21 cellular contexts compared by ENCODE assay signal in genomic region chr2:48480526-48480925, GRCh38. TPM values are rescaled to one million over a fixed set of nuclear protein-coding genes. Genes with fewer than 3 reads are reported as not detected.
DNase-seq lines count a peak whose midpoint lies in the region; ATAC-seq, FAIRE-seq and TF ChIP-seq lines count a peak whose summit lies in the region.
"Had no signal": no experiment of that assay in that cellular context is flagged by ENCODE, and none has a peak within 500 bp of the region (broad histone marks: within the 10 kb centered on the region; RNA-seq: fewer than 3 reads in every experiment).

No MANE protein-coding gene starts in this region.

- BruUV-seq in HepG2 (replicated peaks; lab: Mats Ljungman, UMichigan), result no TSS peak

- no peak overlapping the region for H2AFZ ChIP-seq in HepG2 (ENCODE audit: low read length)

- peak overlapping the region in 1 of 2 donors; percentile 49 for H3K9ac ChIP-seq in duodenal mucosa (ENCODE audit: low read depth in 1 of 2, low read length in 2 of 2)
- H3K9ac ChIP-seq in HepG2 (ENCODE audit: insufficient read depth, low read depth, low read length), result no peak overlapping the region

- no peak for TF ChIP-seq RAD21 in HepG2 (CRISPR knock-in tag; IDR thresholded peaks at IDR 0.05)

- ATAC-seq in HepG2 (no peak), HG02678 (IDR thresholded peaks at IDR 0.05; ENCODE audit: unreplicated experiment) (no peak)
- ATAC-seq in stimulated activated naive B cell treated with anti-CD40 and anti-IgM and Interleukin-4, amounts not matched to agents 10 μg/mL and 1 μg/mL and 100 μg/mL, for 72 hours (replicated peaks), result no peak
- ATAC-seq: HCT116, sciatic nerve had no signal

- no peak overlapping the region for H3K4me3 Mint-ChIP-seq in stimulated activated naive B cell treated with anti-CD40 and anti-IgM and Interleukin-4, amounts not matched to agents 10 μg/mL and 1 μg/mL and 100 μg/mL, for 72 hours
- H3K4me3 Mint-ChIP-seq: activated CD4-positive, alpha-beta memory T cell treated with anti-CD3 and anti-CD28 coated beads, Interleukin-2, amount 10 ng/mL, durations not matched to agents 7 days and 5 days; CD8-positive, alpha-beta memory T cell; central memory CD8-positive, alpha-beta T cell; immature natural killer cell had no signal

- POLR2A ChIA-PET in HepG2 (lab: Yijun Ruan, JAX), result no interaction called here

- H3K9me3 ChIP-seq in duodenal mucosa (ENCODE audit: control insufficient read depth in 1 of 2, low read length in 2 of 2), result no peaks in the 10 kb centered on the region
- no peaks in the 10 kb centered on the region for H3K9me3 ChIP-seq in HepG2 (ENCODE audit: low read length)
- no peaks in the 10 kb centered on the region for H3K9me3 ChIP-seq in sigmoid colon
- H3K9me3 ChIP-seq: tibial artery had no signal

- peaks cover 7 to 12% of the 10 kb centered on the region in 2 donors for H3K36me3 ChIP-seq in duodenal mucosa (ENCODE audit: control insufficient read depth in 1 of 2, insufficient read depth in 2 of 2, low read length in 2 of 2)
- H3K36me3 ChIP-seq in HepG2 (replicated peaks in 1 of 2; ENCODE audit: control insufficient read depth in 1 of 2, insufficient read depth in 2 of 2, low read length in 2 of 2), result peaks cover 0 to 9% of the 10 kb centered on the region in 2 experiments; a peak in 2 of 5 replicates
- H3K36me3 ChIP-seq in sigmoid colon, result no peaks in the 10 kb centered on the region

- no peaks in the 10 kb centered on the region for H3K27me3 Mint-ChIP-seq in stimulated activated naive B cell treated with anti-CD40 and anti-IgM and Interleukin-4, amounts not matched to agents 10 μg/mL and 1 μg/mL and 100 μg/mL, for 72 hours
- H3K27me3 Mint-ChIP-seq: activated CD4-positive, alpha-beta memory T cell treated with anti-CD3 and anti-CD28 coated beads, Interleukin-2, amount 10 ng/mL, durations not matched to agents 7 days and 5 days; CD8-positive, alpha-beta memory T cell; central memory CD8-positive, alpha-beta T cell had no signal

- TF ChIP-seq POLR2A in HepG2 (IDR thresholded peaks at IDR 0.05; ENCODE audit: insufficient read depth in 1 of 2, low read depth in 2 of 2, low read length in 2 of 2) (no peak), sigmoid colon (IDR thresholded peaks at IDR 0.05) (no peak)

- H3K4me1 Mint-ChIP-seq in stimulated activated naive B cell treated with anti-CD40 and anti-IgM and Interleukin-4, amounts not matched to agents 10 μg/mL and 1 μg/mL and 100 μg/mL, for 72 hours, result no peaks in the 10 kb centered on the region
- H3K4me1 Mint-ChIP-seq: activated CD4-positive, alpha-beta memory T cell treated with anti-CD3 and anti-CD28 coated beads, Interleukin-2, amount 10 ng/mL, durations not matched to agents 7 days and 5 days; central memory CD8-positive, alpha-beta T cell; immature natural killer cell had no signal

- H3K27me3 ChIP-seq in duodenal mucosa (ENCODE audit: control insufficient read depth in 1 of 2, insufficient read depth in 2 of 2, low read length in 2 of 2) (no peaks in the 10 kb centered on the region), HepG2 (ENCODE audit: control insufficient read depth in 1 of 2, insufficient read depth in 2 of 2, low read length in 2 of 2) (no peaks in the 10 kb centered on the region), sigmoid colon (no peaks in the 10 kb centered on the region)
- H3K27me3 ChIP-seq: tibial artery had no signal

- H3K4me2 ChIP-seq in HepG2 (ENCODE audit: low read depth, low read length), result no peak overlapping the region

- 93% methylated on average over 3 of the region's 3 CpGs for WGBS in HepG2 (ENCODE audit: low lambda C conversion rate)
- WGBS in sigmoid colon, 2 donors, result 63 to 76% methylated on average over 3 of the region's 3 CpGs

- peak overlapping the region; percentile 65 for H3K27ac ChIP-seq in duodenal mucosa (ENCODE audit: low read depth, low read length)
- peak overlapping the region; percentile 10 for H3K27ac ChIP-seq in HepG2 (ENCODE audit: extremely low read length, insufficient read depth, low read length)
- H3K27ac ChIP-seq in sigmoid colon, result peak overlapping the region; percentile 78 to 91 (median 88)
- H3K27ac ChIP-seq: tibial artery had no signal

- H3K4me1 ChIP-seq in duodenal mucosa (ENCODE audit: control insufficient read depth in 1 of 2, insufficient read depth in 2 of 2, low read length in 2 of 2) (peaks cover 16 to 32% of the 10 kb centered on the region in 2 donors), HepG2 (ENCODE audit: insufficient read depth, low read length) (peaks cover 13% of the 10 kb centered on the region), sigmoid colon (peaks cover 0 to 73% (median 53%) of the 10 kb centered on the region in 4 donors)

- peaks cover 21 to 43% of the 10 kb centered on the region in 2 donors for H3K36me3 Mint-ChIP-seq in stimulated activated naive B cell treated with anti-CD40 and anti-IgM and Interleukin-4, amounts not matched to agents 10 μg/mL and 1 μg/mL and 100 μg/mL, for 72 hours

- DNase-seq in amniotic epithelial cell (ENCODE audit: low read depth) (peak; percentile 24), HepG2 (ENCODE audit: low spot score) (no peak), sigmoid colon (no peak), CD1c-positive myeloid dendritic cell (ENCODE audit: extremely low spot score) (no peak)
- no peak for DNase-seq in stimulated activated naive B cell treated with anti-CD40 and anti-IgM and Interleukin-4, amounts not matched to agents 10 μg/mL and 1 μg/mL and 100 μg/mL, for 72 hours
- DNase-seq: activated CD4-positive, alpha-beta memory T cell treated with anti-CD3 and anti-CD28 coated beads, Interleukin-2, amount 10 ng/mL, durations not matched to agents 7 days and 5 days; activated CD4-positive, CD25-positive, alpha-beta regulatory T cell; activated naive CD4-positive, alpha-beta T cell; activated T-cell treated with anti-CD3 and anti-CD28 coated beads, Interleukin-2, amount 50 U/mL, for 1 hour; CD8-positive, alpha-beta memory T cell; immature natural killer cell; NCI-H1048; NCI-H2107; RPMI8226; stimulated activated naive CD4-positive, alpha-beta T cell; tibial artery had no signal

- H3K27ac Mint-ChIP-seq in stimulated activated naive B cell treated with anti-CD40 and anti-IgM and Interleukin-4, amounts not matched to agents 10 μg/mL and 1 μg/mL and 100 μg/mL, for 72 hours, result no peak overlapping the region
- H3K27ac Mint-ChIP-seq: activated CD4-positive, alpha-beta memory T cell treated with anti-CD3 and anti-CD28 coated beads, Interleukin-2, amount 10 ng/mL, durations not matched to agents 7 days and 5 days had no signal

- no peaks in the 10 kb centered on the region for H4K20me1 ChIP-seq in HepG2 (ENCODE audit: insufficient read depth, low read length)

- H3K9me3 Mint-ChIP-seq in stimulated activated naive B cell treated with anti-CD40 and anti-IgM and Interleukin-4, amounts not matched to agents 10 μg/mL and 1 μg/mL and 100 μg/mL, for 72 hours, result no peaks in the 10 kb centered on the region
- H3K9me3 Mint-ChIP-seq: activated CD4-positive, alpha-beta memory T cell treated with anti-CD3 and anti-CD28 coated beads, Interleukin-2, amount 10 ng/mL, durations not matched to agents 7 days and 5 days; CD8-positive, alpha-beta memory T cell; central memory CD8-positive, alpha-beta T cell; immature natural killer cell had no signal

- FAIRE-seq in HepG2 (lab: Jason Lieb, UNC), result no peak

- CTCF ChIA-PET in HepG2 (lab: Yijun Ruan, JAX; ENCODE audit: low intra/inter-chr PET ratio, low total read pairs), result no interaction called here

- H3K79me2 ChIP-seq in HepG2 (ENCODE audit: insufficient read depth, low read length), result no peaks in the 10 kb centered on the region

- in situ Hi-C loops in HepG2 (cut with HindIII; ENCODE audit: extremely low pct_ligation_motif_present, low pct_unique_long_range_greater_than_20kb), result no loop called here

- intact Hi-C loops in HepG2 (cut with micrococcal nuclease; ENCODE audit: unreplicated experiment), result no loop called here
- intact Hi-C loops in sigmoid colon (cut with DNase I), result no loop called here

- peak overlapping the region; percentile 16 to 38 for H3K4me3 ChIP-seq in duodenal mucosa (ENCODE audit: low read depth in 1 of 2, low read length in 2 of 2)
- no peak overlapping the region for H3K4me3 ChIP-seq in HepG2 (replicated peaks in 1 of 3; ENCODE audit: insufficient read depth in 1 of 3, low read depth in 2 of 3, low read length in 3 of 3)
- H3K4me3 ChIP-seq in sigmoid colon, result no peak overlapping the region
- H3K4me3 ChIP-seq: tibial artery had no signal

- TF ChIP-seq CTCF in HepG2 (CRISPR knock-in tag; IDR thresholded peaks at IDR 0.05), result no peak
- no peak for TF ChIP-seq CTCF in sigmoid colon (IDR thresholded peaks at IDR 0.05)

- TF ChIP-seq EP300 in HepG2 (IDR thresholded peaks at IDR 0.05; ENCODE audit: low read depth in 2 of 2, low read length in 2 of 2), result no peak
- no peak for TF ChIP-seq EP300 in HepG2 (CRISPR knock-in tag; IDR thresholded peaks at IDR 0.05; ENCODE audit: borderline replicate concordance)
- no peak for TF ChIP-seq EP300 in sigmoid colon (IDR thresholded peaks at IDR 0.05)

RNA-seq across cellular contexts. Expression of gene PPP1R21, which starts 40.0 kb away (rescaled TPM):
- total RNA-seq in HepG2 (2016; rRNA removed; fragmentation: Illumina TruSeq; extraction: Trizol) (15.5 and 26.0 TPM in 2 replicates), sigmoid colon (10 to 100 TPM; 34.4 to 79.2 (median 51.6) TPM)
- 23.4 and 25.6 TPM in 2 replicates for total RNA-seq in HepG2 (2016; cell fraction: cytosol; rRNA removed; fragmentation: Illumina TruSeq; extraction: Trizol; ENCODE audit: low read depth)
- 11.8 and 21.9 TPM in 2 replicates for total RNA-seq in HepG2 (2016; cell fraction: insoluble cytoplasmic fraction; rRNA removed; fragmentation: Illumina TruSeq; extraction: Trizol)
- total RNA-seq in HepG2 (2016; cell fraction: membrane; rRNA removed; fragmentation: Illumina TruSeq; extraction: Trizol), result 17.4 and 18.5 TPM in 2 replicates
- 19.8 and 24.1 TPM in 2 replicates for total RNA-seq in HepG2 (2016; cell fraction: nucleus; rRNA removed; fragmentation: Illumina TruSeq; extraction: Trizol)
- polyA plus RNA-seq in HepG2 (2011; rRNA removed) (18.8 and 21.9 TPM in 2 replicates), sigmoid colon (10 to 100 TPM; 16.5 to 27.0 (median 16.9) TPM)
- polyA plus RNA-seq in HepG2 (2011; cell fraction: cytosol; rRNA removed), result 8.8 and 12.8 TPM in 2 replicates
- 17.9 and 22.6 TPM in 2 replicates for polyA plus RNA-seq in HepG2 (2011; cell fraction: nucleus; rRNA removed)
- 17.3 and 23.4 TPM in 2 replicates for polyA plus RNA-seq in HepG2 (2012)
- polyA plus RNA-seq in HepG2 (2016; cell fraction: cytosol; fragmentation: Illumina TruSeq; extraction: Trizol; ENCODE audit: low read depth), result 4.0 and 5.5 TPM in 2 replicates
- 20.2 and 22.6 TPM in 2 replicates for polyA plus RNA-seq in HepG2 (2016; cell fraction: insoluble cytoplasmic fraction; fragmentation: Illumina TruSeq; extraction: Trizol; ENCODE audit: low read depth)
- 9.9 and 10.8 TPM in 2 replicates for polyA plus RNA-seq in HepG2 (2016; cell fraction: membrane; fragmentation: Illumina TruSeq; extraction: Trizol; ENCODE audit: low read depth)
- 22.0 and 24.6 TPM in 2 replicates for polyA plus RNA-seq in HepG2 (2016; cell fraction: nucleus; fragmentation: Illumina TruSeq; extraction: Trizol; ENCODE audit: insufficient read depth, low read depth)
- 9.2 and 19.0 TPM in 2 replicates for polyA minus RNA-seq in HepG2 (2011; rRNA and poly(A)+ RNA removed; ENCODE audit: low replicate concordance)
- 7.7 and 8.6 TPM in 2 replicates for polyA minus RNA-seq in HepG2 (2011; cell fraction: cytosol; rRNA and poly(A)+ RNA removed)
- polyA minus RNA-seq in HepG2 (2011; cell fraction: nucleus; rRNA and poly(A)+ RNA removed), result 43.3 and 50.4 TPM in 2 replicates

RNA-seq across cellular contexts. Expression of gene STON1, which starts 49.4 kb away (rescaled TPM):
- total RNA-seq in HepG2 (2016; rRNA removed; fragmentation: Illumina TruSeq; extraction: Trizol) (0.09 TPM in 1 of 2 replicates, not detected in the other), sigmoid colon (100 to 1,000 TPM; 121 to 218 (median 188) TPM)
- not detected in 2 replicates for total RNA-seq in HepG2 (2016; cell fraction: cytosol; rRNA removed; fragmentation: Illumina TruSeq; extraction: Trizol; ENCODE audit: low read depth)
- total RNA-seq in HepG2 (2016; cell fraction: insoluble cytoplasmic fraction; rRNA removed; fragmentation: Illumina TruSeq; extraction: Trizol), result 0.09 and 0.15 TPM in 2 replicates
- 0.06 TPM in 1 of 2 replicates, not detected in the other for total RNA-seq in HepG2 (2016; cell fraction: membrane; rRNA removed; fragmentation: Illumina TruSeq; extraction: Trizol)
- 0.43 and 0.44 TPM in 2 replicates for total RNA-seq in HepG2 (2016; cell fraction: nucleus; rRNA removed; fragmentation: Illumina TruSeq; extraction: Trizol)
- polyA plus RNA-seq in HepG2 (2011; rRNA removed) (0.26 and 0.28 TPM in 2 replicates), sigmoid colon (1 to 10 TPM; 1.8 to 6.1 (median 1.8) TPM)
- polyA plus RNA-seq in HepG2 (2011; cell fraction: cytosol; rRNA removed), result 0.13 and 0.18 TPM in 2 replicates
- polyA plus RNA-seq in HepG2 (2011; cell fraction: nucleus; rRNA removed), result 0.48 and 0.84 TPM in 2 replicates
- polyA plus RNA-seq in HepG2 (2012), result 0.12 and 0.28 TPM in 2 replicates
- polyA plus RNA-seq in HepG2 (2016; cell fraction: cytosol; fragmentation: Illumina TruSeq; extraction: Trizol; ENCODE audit: low read depth), result not detected in 2 replicates
- not detected in 2 replicates for polyA plus RNA-seq in HepG2 (2016; cell fraction: insoluble cytoplasmic fraction; fragmentation: Illumina TruSeq; extraction: Trizol; ENCODE audit: low read depth)
- not detected in 2 replicates for polyA plus RNA-seq in HepG2 (2016; cell fraction: membrane; fragmentation: Illumina TruSeq; extraction: Trizol; ENCODE audit: low read depth)
- 0.27 and 0.80 TPM in 2 replicates for polyA plus RNA-seq in HepG2 (2016; cell fraction: nucleus; fragmentation: Illumina TruSeq; extraction: Trizol; ENCODE audit: insufficient read depth, low read depth)
- polyA minus RNA-seq in HepG2 (2011; rRNA and poly(A)+ RNA removed; ENCODE audit: low replicate concordance), result 0.09 and 0.72 TPM in 2 replicates
- polyA minus RNA-seq in HepG2 (2011; cell fraction: cytosol; rRNA and poly(A)+ RNA removed), result 0.18 TPM in 1 of 2 replicates, not detected in the other
- 0.75 and 0.90 TPM in 2 replicates for polyA minus RNA-seq in HepG2 (2011; cell fraction: nucleus; rRNA and poly(A)+ RNA removed)

Comparison
In these comparisons a context has a peak if more than half of its experiments do, and no peak if none do; other contexts are left out.
1. H3K27ac ChIP-seq: peak in every context shown above with its lines; median percentile 88 in sigmoid colon; 65 in duodenal mucosa; 10 in HepG2.
2. H3K4me3 ChIP-seq: peak in duodenal mucosa (2 of 2); none in HepG2 (0 of 3) and sigmoid colon (0 of 4).
3. RNA of gene STON1, which starts 49.4 kb away (total RNA-seq): 121 to 218 TPM in sigmoid colon; 0.06 to 0.44 TPM in HepG2; every median in the first group is over 10 times any median in the second.